In genomic region chr20:33612001-33612400, GRCh38 we compare ENCODE assay signal across 15 cellular contexts. TPM values are rescaled to one million over a fixed set of nuclear protein-coding genes. Genes with fewer than 3 reads are reported as not detected.
DNase-seq lines count a peak whose midpoint lies in the region; ATAC-seq and TF ChIP-seq lines count a peak whose summit lies in the region.
"Had no signal": no experiment of that assay in that cellular context is flagged by ENCODE, and none has a peak within 500 bp of the region (broad histone marks: within the 10 kb centered on the region; RNA-seq: fewer than 3 reads in every experiment).

No MANE protein-coding gene starts in this region.

- no peaks in the 10 kb centered on the region for H3K9me3 Mint-ChIP-seq in Caco-2 (ENCODE audit: unreplicated experiment)
- H3K9me3 Mint-ChIP-seq in stimulated activated effector memory CD8-positive, alpha-beta T cell treated with anti-CD3 and anti-CD28 coated beads, Interleukin-12 subunit alpha, Interleukin-12 subunit beta, amount 100 ng/mL, for 72 hours, result no peaks in the 10 kb centered on the region
- H3K9me3 Mint-ChIP-seq: CD8-positive, alpha-beta T cell; HFFc6 had no signal

- POLR2A ChIA-PET in Caco-2 (lab: Charles Lee) (no interaction called here), Panc1 (lab: Charles Lee) (no interaction called here), GM10248 (lab: Yijun Ruan, JAX) (no interaction called here)

- CTCF ChIA-PET in Caco-2 (lab: Charles Lee) (no interaction called here), Panc1 (lab: Charles Lee) (no interaction called here), GM10248 (lab: Yijun Ruan, JAX) (no interaction called here)

- BruUV-seq in Caco-2 (replicated peaks; lab: Mats Ljungman, UMichigan) (TSS peak; percentile 8), Panc1 (replicated peaks; lab: Mats Ljungman, UMichigan) (TSS peak; percentile 52)

- no peak overlapping the region for H3K27ac Mint-ChIP-seq in Caco-2 (ENCODE audit: unreplicated experiment)
- H3K27ac Mint-ChIP-seq in stimulated activated effector memory CD8-positive, alpha-beta T cell treated with anti-CD3 and anti-CD28 coated beads, Interleukin-12 subunit alpha, Interleukin-12 subunit beta, amount 100 ng/mL, for 72 hours, result no peak overlapping the region
- H3K27ac Mint-ChIP-seq: CD8-positive, alpha-beta T cell; HFFc6 had no signal

- ATAC-seq in Panc1, result no peak
- no peak for ATAC-seq in stimulated activated effector memory CD8-positive, alpha-beta T cell treated with anti-CD3 and anti-CD28 coated beads, Interleukin-12 subunit alpha, Interleukin-12 subunit beta, amount 100 ng/mL, for 72 hours
- ATAC-seq: CD8-positive, alpha-beta T cell had no signal

- H3K9me3 ChIP-seq in Caco-2 (no peaks in the 10 kb centered on the region), Panc1 (ENCODE audit: control insufficient read depth, insufficient read depth, low read depth, low read length) (no peaks in the 10 kb centered on the region), prostate gland (no peaks in the 10 kb centered on the region)
- H3K9me3 ChIP-seq: BE2C, HAP-1 had no signal

- no peak overlapping the region for H3K4me3 Mint-ChIP-seq in Caco-2 (ENCODE audit: unreplicated experiment)
- no peak overlapping the region for H3K4me3 Mint-ChIP-seq in stimulated activated effector memory CD8-positive, alpha-beta T cell treated with anti-CD3 and anti-CD28 coated beads, Interleukin-12 subunit alpha, Interleukin-12 subunit beta, amount 100 ng/mL, for 72 hours
- H3K4me3 Mint-ChIP-seq: CD8-positive, alpha-beta T cell; HFFc6 had no signal

- intact Hi-C loops in Caco-2 (cut with micrococcal nuclease; ENCODE audit: unreplicated experiment) (no loop called here), Panc1 (cut with micrococcal nuclease; ENCODE audit: unreplicated experiment) (no loop called here), prostate gland (cut with DNase I) (no loop called here)

- no peak for TF ChIP-seq CTCF in Caco-2 (IDR thresholded peaks at IDR 0.05; ENCODE audit: insufficient read depth in 1 of 2, low read depth in 1 of 2, low read length in 1 of 2, severe bottlenecking in 1 of 2, unreplicated experiment in 1 of 2)
- TF ChIP-seq CTCF in Panc1 (IDR thresholded peaks at IDR 0.05), result no peak
- no peak for TF ChIP-seq CTCF in prostate gland (IDR thresholded peaks at IDR 0.05)
- TF ChIP-seq CTCF in GM10248 (IDR thresholded peaks at IDR 0.05; ENCODE audit: control extremely low read depth, extremely low read depth, low read depth, missing control alignments), result no peak

- H3K27me3 ChIP-seq in Caco-2 (replicated peaks; ENCODE audit: control insufficient read depth, insufficient read depth, low read length), result no peaks in the 10 kb centered on the region
- H3K27me3 ChIP-seq in Panc1 (ENCODE audit: control insufficient read depth, insufficient read depth, low read length), result no peaks in the 10 kb centered on the region
- H3K27me3 ChIP-seq in prostate gland (replicated peaks; ENCODE audit: insufficient read depth), result no peaks in the 10 kb centered on the region
- H3K27me3 ChIP-seq: BE2C had no signal

- TF ChIP-seq POLR2A in prostate gland (IDR thresholded peaks at IDR 0.05), result no peak

- H3K4me3 ChIP-seq in Caco-2 (ENCODE audit: low read depth, low read length), result no peak overlapping the region
- H3K4me3 ChIP-seq in Panc1 (ENCODE audit: low read depth in 2 of 2, low read length in 2 of 2), result no peak overlapping the region
- no peak overlapping the region for H3K4me3 ChIP-seq in prostate gland
- H3K4me3 ChIP-seq: HAP-1 had no signal

- no peak for DNase-seq in Caco-2
- peak; percentile 41 to 55 for DNase-seq in NCI-H526 (lab: John Stamatoyannopoulos, UW)
- DNase-seq in Panc1 (ENCODE audit: low read depth, low spot score), result no peak
- peak; percentile 33 for DNase-seq in prostate gland (ENCODE audit: low spot score)
- DNase-seq in GOT3 (lab: John Stamatoyannopoulos, UW), result no peak
- DNase-seq in stimulated activated effector memory CD8-positive, alpha-beta T cell treated with anti-CD3 and anti-CD28 coated beads, Interleukin-12 subunit alpha, Interleukin-12 subunit beta, amount 100 ng/mL, for 72 hours (ENCODE audit: low spot score in 2 of 2), result no peak
- no peak for DNase-seq in GM10248 (ENCODE audit: extremely low spot score)
- DNase-seq: BE2C; CD8-positive, alpha-beta T cell; COR-L47; DND-41; GDM1; HFFc6 had no signal

- H3K36me3 ChIP-seq in Caco-2 (ENCODE audit: control insufficient read depth, insufficient read depth, low read length), result peaks cover 5% of the 10 kb centered on the region; the same call in 1 of the 2 replicates
- peaks cover 3% of the 10 kb centered on the region; the same call in 1 of the 2 replicates for H3K36me3 ChIP-seq in Panc1 (ENCODE audit: control insufficient read depth, insufficient read depth, low read length)
- H3K36me3 ChIP-seq in prostate gland, result peaks cover 0 to 2% of the 10 kb centered on the region in 2 donors

- in situ Hi-C loops in Panc1 (cut with HindIII; ENCODE audit: low pct_unique_long_range_greater_than_20kb, low sequenced_read_pairs), result no loop called here

- H3K4me1 Mint-ChIP-seq in Caco-2 (ENCODE audit: low read depth, unreplicated experiment), result no peaks in the 10 kb centered on the region
- no peaks in the 10 kb centered on the region for H3K4me1 Mint-ChIP-seq in stimulated activated effector memory CD8-positive, alpha-beta T cell treated with anti-CD3 and anti-CD28 coated beads, Interleukin-12 subunit alpha, Interleukin-12 subunit beta, amount 100 ng/mL, for 72 hours

- H3K36me3 Mint-ChIP-seq in Caco-2 (ENCODE audit: insufficient read depth, unreplicated experiment), result no peaks in the 10 kb centered on the region
- peaks cover 39% of the 10 kb centered on the region for H3K36me3 Mint-ChIP-seq in stimulated activated effector memory CD8-positive, alpha-beta T cell treated with anti-CD3 and anti-CD28 coated beads, Interleukin-12 subunit alpha, Interleukin-12 subunit beta, amount 100 ng/mL, for 72 hours

- no peaks in the 10 kb centered on the region for H3K27me3 Mint-ChIP-seq in Caco-2 (ENCODE audit: insufficient read depth, unreplicated experiment)

- H3K4me1 ChIP-seq in Caco-2 (no peaks in the 10 kb centered on the region), Panc1 (ENCODE audit: control insufficient read depth, insufficient read depth, low read length) (no peaks in the 10 kb centered on the region), prostate gland (replicated peaks) (peaks cover 4% of the 10 kb centered on the region)
- H3K4me1 ChIP-seq: BE2C had no signal

- no peak overlapping the region for H3K27ac ChIP-seq in Panc1 (ENCODE audit: low read length)
- H3K27ac ChIP-seq in prostate gland, result peak overlapping the region in 1 of 2 donors; percentile 62

- WGBS in prostate gland, result 22% methylated on average over 4 of the region's 4 CpGs

RNA-seq across cellular contexts. Expression of gene C20orf144, which starts 50.1 kb away (rescaled TPM):
- 0.18 and 0.51 TPM in 2 replicates for total RNA-seq in Caco-2 (2022)
- not detected for total RNA-seq in Panc1 (2021; ENCODE audit: unreplicated experiment)
- polyA plus RNA-seq in Panc1 (2012; ENCODE audit: insufficient read length), result 0.46 TPM
- under 1 TPM; 0.14 to 0.91 TPM for total RNA-seq in prostate gland

RNA-seq across cellular contexts. Expression of gene ACTL10, which starts 54.7 kb away (rescaled TPM):
- total RNA-seq in Caco-2 (2022), result 3.4 and 4.5 TPM in 2 replicates
- not detected for total RNA-seq in Panc1 (2021; ENCODE audit: unreplicated experiment)
- polyA plus RNA-seq in Panc1 (2012; ENCODE audit: insufficient read length), result 0.11 TPM
- total RNA-seq in prostate gland, result 1 to 10 TPM; 7.9 to 8.5 TPM
- total RNA-seq: H1 had no signal

Comparison
In these comparisons a context has a peak if more than half of its experiments do, and no peak if none do; other contexts are left out.
1. DNase-seq: peak in NCI-H526 (2 of 2) and prostate gland (single experiment); none in Caco-2 (0 of 2), Panc1 (single experiment), GOT3 (single experiment), stimulated activated effector memory CD8-positive, alpha-beta T cell treated with anti-CD3 and anti-CD28 coated beads, Interleukin-12 subunit alpha, Interleukin-12 subunit beta, amount 100 ng/mL, for 72 hours (0 of 2) and GM10248 (single experiment).